11 cellular contexts compared by ENCODE assay signal in genomic region chr1:162035241-162035640, GRCh38. TPM values are rescaled to one million over a fixed set of nuclear protein-coding genes. Genes with fewer than 3 reads are reported as not detected.
DNase-seq lines count a peak whose midpoint lies in the region; ATAC-seq and TF ChIP-seq lines count a peak whose summit lies in the region.
"Had no signal": no experiment of that assay in that cellular context is flagged by ENCODE, and none has a peak within 500 bp of the region (broad histone marks: within the 10 kb centered on the region; RNA-seq: fewer than 3 reads in every experiment).

No MANE protein-coding gene starts in this region.

- H3K4me3 Mint-ChIP-seq in MCF 10A (ENCODE audit: unreplicated experiment): no peak overlapping the region

- WGBS in mammary epithelial cell (ENCODE audit: low coverage, missing lambda C conversion rate): 0% methylated on average over 2 of the region's 2 CpGs

- TF ChIP-seq POLR2A in breast epithelium (IDR thresholded peaks at IDR 0.05): no peak

- no peak overlapping the region for H3K9ac ChIP-seq in mammary epithelial cell (ENCODE audit: insufficient read depth, low read length)

- dilution Hi-C loops in mammary epithelial cell (cut with HindIII; ENCODE audit: low sequenced_read_pairs): no loop called here

- no peaks in the 10 kb centered on the region for H4K20me1 ChIP-seq in mammary epithelial cell (ENCODE audit: insufficient read depth, low read length)

- ATAC-seq in upper lobe of right lung (peak; percentile 40), HG03159 (IDR thresholded peaks at IDR 0.05; ENCODE audit: unreplicated experiment) (no peak), HG03457 (IDR thresholded peaks at IDR 0.05; ENCODE audit: unreplicated experiment) (no peak)

- peak overlapping the region; percentile 27 for H3K4me2 ChIP-seq in mammary epithelial cell (ENCODE audit: insufficient read depth, low read depth, low read length)

- CTCF ChIA-PET in MCF 10A (lab: Yijun Ruan, JAX): interaction anchor here (0.6 to 10.1 kb wide), 17 partner anchors 10 to 1165 kb away, joined by 3 to 508 read pairs (median 5); partner anchors contain the start of gene OLFML2B
- CTCF ChIA-PET in mammary epithelial cell (lab: Charles Lee; ENCODE audit: low non-redundant PET): no interaction called here

- TF ChIP-seq CTCF in MCF 10A (IDR thresholded peaks at IDR 0.05; ENCODE audit: unreplicated experiment) (no peak), breast epithelium (IDR thresholded peaks at IDR 0.05) (no peak), mammary epithelial cell (conservative IDR thresholded peaks at IDR 0.05 in 1 of 2, IDR thresholded peaks at IDR 0.05 in 1 of 2; ENCODE audit: extremely low read depth in 1 of 2, insufficient read depth in 1 of 2, low read depth in 1 of 2, low read length in 2 of 2) (no peak), upper lobe of right lung (IDR thresholded peaks at IDR 0.05) (no peak)

- H3K27ac ChIP-seq in breast epithelium (no peak overlapping the region), mammary epithelial cell (ENCODE audit: insufficient read depth, low read depth, low read length) (no peak overlapping the region), upper lobe of right lung (no peak overlapping the region)

- H3K27ac Mint-ChIP-seq in MCF 10A (ENCODE audit: low read depth, unreplicated experiment): no peak overlapping the region
- H3K27ac Mint-ChIP-seq: progenitor cell of endocrine pancreas had no signal

- H3K9me3 Mint-ChIP-seq in MCF 10A (ENCODE audit: unreplicated experiment): no peaks in the 10 kb centered on the region

- H3K4me3 ChIP-seq in breast epithelium (no peak overlapping the region), mammary epithelial cell (replicated peaks in 1 of 3; ENCODE audit: insufficient read depth in 1 of 3, low read depth in 2 of 3, low read length in 3 of 3) (no peak overlapping the region), upper lobe of right lung (no peak overlapping the region)

- H3K4me1 ChIP-seq in breast epithelium: no peaks in the 10 kb centered on the region
- H3K4me1 ChIP-seq in mammary epithelial cell (ENCODE audit: insufficient read depth, low read length): peaks cover 14% of the 10 kb centered on the region
- no peaks in the 10 kb centered on the region for H3K4me1 ChIP-seq in upper lobe of right lung

- H3K27me3 Mint-ChIP-seq in MCF 10A (ENCODE audit: insufficient read depth, unreplicated experiment): peaks cover 11% of the 10 kb centered on the region

- in situ Hi-C loops in mammary epithelial cell (cut with MboI; ENCODE audit: low sequenced_read_pairs in 2 of 2): loop anchor here in 1 of 2 donors (5.0 kb wide), 1 partner anchor 248 kb away; no protein-coding TSS in a partner anchor

- H3K36me3 ChIP-seq in breast epithelium: no peaks in the 10 kb centered on the region
- no peaks in the 10 kb centered on the region for H3K36me3 ChIP-seq in mammary epithelial cell (ENCODE audit: insufficient read depth, low read length)
- H3K36me3 ChIP-seq in upper lobe of right lung: no peaks in the 10 kb centered on the region

- H3K36me3 Mint-ChIP-seq in MCF 10A (ENCODE audit: insufficient read depth, unreplicated experiment): no peaks in the 10 kb centered on the region

- peaks cover under 1% of the 10 kb centered on the region for H3K4me1 Mint-ChIP-seq in MCF 10A (ENCODE audit: insufficient read depth, unreplicated experiment)

- POLR2A ChIA-PET in MCF 10A (lab: Yijun Ruan, JAX): interaction anchor here (1.4 to 5.3 kb wide), 3 partner anchors 16 to 285 kb away, joined by 4 to 67 read pairs (median 8); partner anchors contain the start of gene DUSP12

- intact Hi-C loops in MCF 10A (cut with micrococcal nuclease): loop anchor here (5.0 to 10.0 kb wide), 3 partner anchors 293 to 550 kb away; no protein-coding TSS in a partner anchor
- intact Hi-C loops in breast epithelium (cut with DNase I; ENCODE audit: low total_unique reads): no loop called here
- intact Hi-C loops in mammary epithelial cell (cut with micrococcal nuclease): no loop called here
- intact Hi-C loops in upper lobe of right lung (cut with DNase I): no loop called here

- H3K27me3 ChIP-seq in breast epithelium (no peaks in the 10 kb centered on the region), mammary epithelial cell (ENCODE audit: insufficient read depth, low read length) (no peaks in the 10 kb centered on the region), upper lobe of right lung (no peaks in the 10 kb centered on the region)

- H3K79me2 ChIP-seq in mammary epithelial cell (ENCODE audit: insufficient read depth, low read length): no peaks in the 10 kb centered on the region

- H2AFZ ChIP-seq in mammary epithelial cell (ENCODE audit: low read depth, low read length): no peak overlapping the region

- BruUV-seq in MCF 10A (replicated peaks; lab: Mats Ljungman, UMichigan) (no TSS peak), mammary epithelial cell (replicated peaks; lab: Mats Ljungman, UMichigan) (no TSS peak)

- DNase-seq in MCF 10A (ENCODE audit: unreplicated experiment): peak; percentile 89
- no peak for DNase-seq in breast epithelium (ENCODE audit: low spot score in 2 of 2)
- DNase-seq in M059J (ENCODE audit: low read depth): peak; percentile 76
- peak; percentile 66 for DNase-seq in mammary epithelial cell
- DNase-seq in upper lobe of right lung: no peak
- DNase-seq in GF-D8 (lab: John Stamatoyannopoulos, UW): no peak
- DNase-seq: glutamatergic neuron, Kasumi-1 had no signal

- H3K9me3 ChIP-seq in breast epithelium (no peaks in the 10 kb centered on the region), mammary epithelial cell (replicated peaks; ENCODE audit: insufficient read depth, low read length) (no peaks in the 10 kb centered on the region), upper lobe of right lung (no peaks in the 10 kb centered on the region)

RNA-seq across cellular contexts. Expression of gene OLFML2B, which starts 11.6 kb away (rescaled TPM):
- total RNA-seq in MCF 10A (2022) (not detected in 2 replicates), breast epithelium (1 to 10 TPM; 5.2 to 9.6 (median 7.3) TPM), mammary epithelial cell (under 1 TPM in 1 of 2 donors, not detected in 1; 0.50 TPM), upper lobe of right lung (17.5 TPM)
- 21.1 and 28.4 TPM in 2 replicates for total RNA-seq in M059J (2014; rRNA removed; shearing (Covaris generic))
- polyA plus RNA-seq in mammary epithelial cell: 0.02 TPM
- not detected for polyA minus RNA-seq in mammary epithelial cell

RNA-seq across cellular contexts. Expression of gene NOS1AP, which starts 34.2 kb away (rescaled TPM):
- total RNA-seq in MCF 10A (2022): 1.1 and 2.4 TPM in 2 replicates
- total RNA-seq in breast epithelium: 10 to 100 TPM in 2 of 3 donors, 1 to 10 TPM in 1; 2.2 to 17.6 (median 11.8) TPM
- 0.76 and 0.79 TPM in 2 replicates for total RNA-seq in M059J (2014; rRNA removed; shearing (Covaris generic))
- 1 to 10 TPM in 1 of 2 donors, under 1 TPM in 1; 0.96 to 1.2 TPM for total RNA-seq in mammary epithelial cell
- 0.28 TPM for polyA plus RNA-seq in mammary epithelial cell
- not detected for polyA minus RNA-seq in mammary epithelial cell
- 4.9 TPM for total RNA-seq in upper lobe of right lung

Comparison
In these comparisons a context has a peak if more than half of its experiments do, and no peak if none do; other contexts are left out.
1. DNase-seq: peak in MCF 10A (single experiment), M059J (single experiment) and mammary epithelial cell (single experiment); none in breast epithelium (0 of 2), upper lobe of right lung (single experiment) and GF-D8 (single experiment).